ENCODE assay signal across 8 cellular contexts in genomic region chr1:15323351-15323988, GRCh38.
DNase-seq lines count a peak whose midpoint lies in the region; ATAC-seq lines count a peak whose summit lies in the region.

No MANE protein-coding gene starts in this region.

- ATAC-seq in GM21576 (IDR thresholded peaks at IDR 0.05; ENCODE audit: unreplicated experiment) (peak; percentile 52), HG03378 (IDR thresholded peaks at IDR 0.05; ENCODE audit: unreplicated experiment) (no peak)

- DNase-seq in AG08395 (ENCODE audit: low spot score): peak; percentile 72
- DNase-seq in NCI-H345 (lab: John Stamatoyannopoulos, UW): peak; percentile 77
- DNase-seq in activated CD4-positive, CD25-positive, alpha-beta regulatory T cell treated with anti-CD3 and anti-CD28 coated beads, Interleukin-2, amount 50 U/mL, for 72 hours: peak; percentile 73
- DNase-seq in cerebellar cortex (ENCODE audit: low spot score): peak; percentile 85
- DNase-seq in kidney tubule cell (ENCODE audit: low spot score): peak; percentile 74
- peak; percentile 67 for DNase-seq in stimulated activated CD4-positive, alpha-beta T cell treated with anti-CD3 and anti-CD28 coated beads, Interleukin-1b, Interleukin-23, amount 100 ng/mL, for 48 hours
